ENCODE assay signal across 23 cellular contexts in genomic region chr12:67365131-67365530, GRCh38.
"Had no signal": no experiment of that assay in that cellular context is flagged by ENCODE, and none has a peak within 500 bp of the region (broad histone marks: within the 10 kb centered on the region; RNA-seq: fewer than 3 reads in every experiment).

No MANE protein-coding gene starts in this region.

- H3K9ac ChIP-seq: SK-N-SH had no signal

- H3K4me3 ChIP-seq: MG63 had no signal

- H3K9me3 ChIP-seq: MG63, SK-N-SH had no signal

- H3K36me3 ChIP-seq: MG63 had no signal

- ATAC-seq: HepG2 had no signal

- H3K27me3 ChIP-seq: MG63 had no signal

- H3K4me2 ChIP-seq: SK-N-SH had no signal

- DNase-seq: IMR-90, Karpas-422, KG1, MG63, NCI-H1092, NCI-H1105 treated with DMSO at 0.1 percent for 48 hours, NCI-H1417 treated with DMSO at 0.1 percent for 48 hours, NCI-H146, NCI-H1694 treated with DMSO at 0.1 percent for 48 hours, NCI-H1930, NCI-H2081 treated with DMSO at 0.1 percent for 48 hours, NCI-H2171, NCI-H226, NCI-H446, NCI-H510A, NCI-H524 treated with DMSO at 0.1 percent for 48 hours, NCI-H69, NCI-H774, Right ventricle myocardium superior, RPMI8226, SIG-M5, SK-N-SH had no signal
